11 cellular contexts compared by ENCODE assay signal in the genomic region with DNA sequence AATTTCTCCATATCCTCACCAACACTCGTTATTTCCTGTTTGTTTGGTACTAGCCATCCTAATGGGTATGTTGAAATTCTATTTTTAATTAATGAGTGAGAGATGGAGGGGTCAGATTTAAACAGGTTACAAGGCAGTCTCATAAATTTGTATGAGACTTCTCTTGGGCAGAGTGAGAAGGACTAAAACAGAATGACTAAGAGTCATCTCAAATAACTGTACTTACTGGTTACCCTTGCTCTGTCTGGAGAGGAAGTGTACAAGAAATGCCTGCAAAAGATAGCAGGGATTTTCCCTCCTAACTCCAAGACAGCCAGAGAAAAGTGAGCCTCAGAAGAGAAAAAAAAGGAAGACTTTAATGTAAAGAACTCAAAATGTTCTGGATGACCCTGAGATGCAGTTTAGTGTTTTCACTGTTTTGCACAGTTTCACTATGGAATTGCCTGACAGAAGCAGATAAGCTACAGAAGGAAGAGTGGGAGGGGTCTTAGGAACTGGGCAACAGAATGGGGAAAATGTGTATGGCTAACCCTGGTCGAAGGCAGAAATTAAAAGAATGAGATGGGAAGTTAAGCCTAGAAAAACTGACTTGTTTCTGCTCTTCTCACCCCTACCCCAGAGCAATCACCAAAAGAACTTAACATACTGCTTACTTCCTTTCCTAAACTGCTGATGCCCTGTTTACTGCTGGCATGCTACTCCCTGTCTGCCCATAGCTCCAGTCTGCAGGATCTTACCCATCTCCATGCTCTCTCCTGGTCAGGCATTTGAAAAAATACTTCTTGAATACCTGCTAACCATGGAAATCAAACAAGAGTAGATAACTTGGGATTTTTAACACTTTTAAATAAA.
A peak's percentile ranks its signal among the peaks of the same experiment; 100 is the strongest.
DNase-seq lines count a peak whose midpoint lies in the region; ATAC-seq and TF ChIP-seq lines count a peak whose summit lies in the region.
"Had no signal": no experiment of that assay in that cellular context is flagged by ENCODE, and none has a peak within 500 bp of the region (broad histone marks: within the 10 kb centered on the region; RNA-seq: fewer than 3 reads in every experiment).

No MANE protein-coding gene starts in this region.

- H3K27ac Mint-ChIP-seq in endothelial cell (ENCODE audit: unreplicated experiment) = peak overlapping the region; percentile 55
- H3K27ac Mint-ChIP-seq: natural killer cell had no signal

- ATAC-seq in GM18909 (IDR thresholded peaks at IDR 0.05; ENCODE audit: poor library complexity, unreplicated experiment) (peak; percentile 32), HG03469 (IDR thresholded peaks at IDR 0.05; ENCODE audit: unreplicated experiment) (peak; percentile 39), sciatic nerve (peak; percentile 49), HG02763 (IDR thresholded peaks at IDR 0.05; ENCODE audit: unreplicated experiment) (no peak)
- ATAC-seq: natural killer cell had no signal

- DNase-seq in endothelial cell (ENCODE audit: low spot score) (no peak), sciatic nerve (ENCODE audit: low spot score) (no peak), adrenal gland (no peak), ascending aorta (ENCODE audit: low spot score in 2 of 2) (no peak)
- DNase-seq: natural killer cell; NCI-H2029; stimulated activated CD4-positive, alpha-beta T cell treated with anti-CD3 and anti-CD28 coated beads, Interleukin-12 subunit alpha, Interleukin-12 subunit beta, amount 100 ng/mL, for 4 hours had no signal

- peak overlapping the region in 2 of 5 donors; percentile 10 to 17 for H3K27ac ChIP-seq in adrenal gland
- H3K27ac ChIP-seq in ascending aorta = no peak overlapping the region
- H3K27ac ChIP-seq: VCaP had no signal

- intact Hi-C loops in sciatic nerve (cut with DNase I) = no loop called here
- intact Hi-C loops in adrenal gland (cut with DNase I) = no loop called here
- intact Hi-C loops in ascending aorta (cut with DNase I) = no loop called here

- H3K27me3 Mint-ChIP-seq in endothelial cell (ENCODE audit: unreplicated experiment) = no peaks in the 10 kb centered on the region

- TF ChIP-seq CTCF in endothelial cell (IDR thresholded peaks at IDR 0.05; ENCODE audit: unreplicated experiment) (no peak), adrenal gland (IDR thresholded peaks at IDR 0.05) (no peak), ascending aorta (IDR thresholded peaks at IDR 0.05) (no peak)

- H3K27me3 ChIP-seq in adrenal gland = no peaks in the 10 kb centered on the region
- no peaks in the 10 kb centered on the region for H3K27me3 ChIP-seq in ascending aorta

- no peak for TF ChIP-seq POLR2A in adrenal gland (IDR thresholded peaks at IDR 0.05)

- H3K36me3 ChIP-seq in adrenal gland (replicated peaks in 1 of 2) (no peaks in the 10 kb centered on the region), ascending aorta (no peaks in the 10 kb centered on the region)

- no peaks in the 10 kb centered on the region for H3K36me3 Mint-ChIP-seq in endothelial cell (ENCODE audit: low read depth, unreplicated experiment)
- H3K36me3 Mint-ChIP-seq: natural killer cell had no signal

- H3K4me3 ChIP-seq in adrenal gland (no peak overlapping the region), ascending aorta (no peak overlapping the region)

- no peak overlapping the region for H3K4me3 Mint-ChIP-seq in endothelial cell (ENCODE audit: unreplicated experiment)
- H3K4me3 Mint-ChIP-seq: natural killer cell had no signal

- 50 to 63% (median 58%) methylated on average over 2 of the region's 2 CpGs for WGBS in adrenal gland, 4 donors

- H3K9me3 Mint-ChIP-seq in endothelial cell (ENCODE audit: unreplicated experiment) = no peaks in the 10 kb centered on the region

- H3K4me1 ChIP-seq in adrenal gland (replicated peaks in 1 of 2) (no peaks in the 10 kb centered on the region), ascending aorta (no peaks in the 10 kb centered on the region)

- H3K9me3 ChIP-seq in adrenal gland (replicated peaks in 1 of 3) = no peaks in the 10 kb centered on the region
- no peaks in the 10 kb centered on the region for H3K9me3 ChIP-seq in ascending aorta

- H3K4me1 Mint-ChIP-seq in endothelial cell (ENCODE audit: unreplicated experiment) = peaks cover 27% of the 10 kb centered on the region
- H3K4me1 Mint-ChIP-seq: natural killer cell had no signal
